Comparison of ENCODE assay signal across 8 cellular contexts in genomic region chr6:33297406-33297955, GRCh38. TPM values are rescaled to one million over a fixed set of nuclear protein-coding genes. Genes with fewer than 3 reads are reported as not detected.
DNase-seq lines count a peak whose midpoint lies in the region; ATAC-seq and TF ChIP-seq lines count a peak whose summit lies in the region.

No MANE protein-coding gene starts in this region.

- peak overlapping the region; percentile 97 for H3K27ac Mint-ChIP-seq in dendritic cell treated with granulocyte-macrophage colony-stimulating factor and Interleukin-4, amounts not matched to agents 40 ng/mL and 50 ng/mL, for 4 days

- H3K36me3 ChIP-seq in mucosa of descending colon (ENCODE audit: low read depth): no peaks in the 10 kb centered on the region
- H3K36me3 ChIP-seq in aorta (ENCODE audit: control insufficient read depth in 1 of 2, insufficient read depth in 2 of 2, low read length in 1 of 2): no peaks in the 10 kb centered on the region

- H3K4me3 ChIP-seq in GM12865 (ENCODE audit: low read depth, low read length) (peak overlapping the region; percentile 78), mucosa of descending colon (no peak overlapping the region), aorta (ENCODE audit: low read length in 2 of 2) (peak overlapping the region; percentile 66 to 75)

- DNase-seq in GM12865 (ENCODE audit: low read depth) (no peak), NCI-H510A (lab: John Stamatoyannopoulos, UW) (peak; percentile 57), mucosa of descending colon (peak; percentile 77 to 79 (median 78)), aorta (no peak), NCI-H128 (lab: John Stamatoyannopoulos, UW; ENCODE audit: unreplicated experiment) (no peak), NCI-H1436 treated with DMSO at 0.1 percent for 48 hours (lab: John Stamatoyannopoulos, UW) (no peak)

- no peaks in the 10 kb centered on the region for H3K27me3 ChIP-seq in aorta (ENCODE audit: control insufficient read depth in 1 of 2, insufficient read depth in 2 of 2, low read length in 1 of 2)

- H3K27ac ChIP-seq in aorta (ENCODE audit: low read depth in 1 of 2, low read length in 2 of 2): peak overlapping the region in 1 of 2 donors; percentile 34

- no peak for TF ChIP-seq CTCF in GM12865 (IDR thresholded peaks at IDR 0.05; ENCODE audit: insufficient read depth, low read depth, low read length, missing control alignments)
- no peak for TF ChIP-seq CTCF in mucosa of descending colon (IDR thresholded peaks at IDR 0.05)

- intact Hi-C loops in dendritic cell treated with granulocyte-macrophage colony-stimulating factor and Interleukin-4, amounts not matched to agents 40 ng/mL and 50 ng/mL, for 4 days (cut with micrococcal nuclease): no loop called here
- intact Hi-C loops in mucosa of descending colon (cut with DNase I, micrococcal nuclease) (no loop called here), aorta (cut with DNase I) (no loop called here)

- H3K4me1 ChIP-seq in mucosa of descending colon (ENCODE audit: low read depth) (peaks cover 17% of the 10 kb centered on the region), aorta (ENCODE audit: control insufficient read depth in 1 of 2, insufficient read depth in 2 of 2, low read length in 2 of 2) (no peaks in the 10 kb centered on the region)

- H3K27me3 Mint-ChIP-seq in dendritic cell treated with granulocyte-macrophage colony-stimulating factor and Interleukin-4, amounts not matched to agents 40 ng/mL and 50 ng/mL, for 4 days: no peaks in the 10 kb centered on the region

- H3K9me3 Mint-ChIP-seq in dendritic cell treated with granulocyte-macrophage colony-stimulating factor and Interleukin-4, amounts not matched to agents 40 ng/mL and 50 ng/mL, for 4 days: no peaks in the 10 kb centered on the region

- peak overlapping the region; percentile 99 for H3K4me3 Mint-ChIP-seq in dendritic cell treated with granulocyte-macrophage colony-stimulating factor and Interleukin-4, amounts not matched to agents 40 ng/mL and 50 ng/mL, for 4 days

- H3K9me3 ChIP-seq in mucosa of descending colon (no peaks in the 10 kb centered on the region), aorta (ENCODE audit: control insufficient read depth, low read length) (no peaks in the 10 kb centered on the region)

- ATAC-seq in mucosa of descending colon (peak; percentile 12), aorta (ENCODE audit: low FRiP score) (no peak), HG03039 (IDR thresholded peaks at IDR 0.05; ENCODE audit: unreplicated experiment) (no peak)

- peaks cover 76% of the 10 kb centered on the region for H3K4me1 Mint-ChIP-seq in dendritic cell treated with granulocyte-macrophage colony-stimulating factor and Interleukin-4, amounts not matched to agents 40 ng/mL and 50 ng/mL, for 4 days (ENCODE audit: low read depth)

- peaks cover 100% of the 10 kb centered on the region for H3K36me3 Mint-ChIP-seq in dendritic cell treated with granulocyte-macrophage colony-stimulating factor and Interleukin-4, amounts not matched to agents 40 ng/mL and 50 ng/mL, for 4 days (ENCODE audit: low read depth)

- 8 to 11% methylated on average over 15 to 16 of the region's 16 CpGs for WGBS in aorta, 2 donors

RNA-seq across cellular contexts. Expression of gene RGL2, which starts 1.3 kb away (rescaled TPM):
- total RNA-seq in mucosa of descending colon: 10 to 100 TPM; 26.4 to 64.6 (median 38.9) TPM
- 100 to 1,000 TPM in 1 of 2 donors, 10 to 100 TPM in 1; 71.5 to 107 TPM for total RNA-seq in aorta
- polyA plus RNA-seq in aorta: 100 to 1,000 TPM in 1 of 2 donors, 10 to 100 TPM in 1; 20.3 to 178 TPM

RNA-seq across cellular contexts. Expression of gene PFDN6, which starts 8.1 kb away (rescaled TPM):
- 10 to 100 TPM; 37.9 to 50.1 (median 40.2) TPM for total RNA-seq in mucosa of descending colon
- total RNA-seq in aorta: 10 to 100 TPM; 19.8 to 23.7 TPM
- polyA plus RNA-seq in aorta: 100 to 1,000 TPM in 1 of 2 donors, 10 to 100 TPM in 1; 71.4 to 114 TPM

RNA-seq across cellular contexts. Expression of gene WDR46, which starts 8.4 kb away (rescaled TPM):
- total RNA-seq in mucosa of descending colon (10 to 100 TPM; 25.5 to 37.9 (median 30.9) TPM), aorta (10 to 100 TPM; 40.6 TPM)
- 100 to 1,000 TPM in 1 of 2 donors, 10 to 100 TPM in 1; 24.5 to 143 TPM for polyA plus RNA-seq in aorta

RNA-seq across cellular contexts. Expression of gene TAPBP, which starts 16.4 kb away (rescaled TPM):
- 100 to 1,000 TPM; 179 to 321 (median 258) TPM for total RNA-seq in mucosa of descending colon
- 100 to 1,000 TPM in 1 of 2 donors, 10 to 100 TPM in 1; 73.9 to 113 TPM for total RNA-seq in aorta
- 10 to 100 TPM; 12.5 to 34.7 TPM for polyA plus RNA-seq in aorta

RNA-seq across cellular contexts. Expression of gene ZBTB22, which starts 20.1 kb away (rescaled TPM):
- total RNA-seq in mucosa of descending colon (10 to 100 TPM; 18.5 to 23.7 (median 20.1) TPM), aorta (10 to 100 TPM; 21.3 TPM)
- 10 to 100 TPM in 1 of 2 donors, 1 to 10 TPM in 1; 6.4 to 15.1 TPM for polyA plus RNA-seq in aorta

Comparison
In these comparisons a context has a peak if more than half of its experiments do, and no peak if none do; other contexts are left out.
1. DNase-seq: peak in NCI-H510A (single experiment) and mucosa of descending colon (3 of 3); none in GM12865 (single experiment), aorta (0 of 2), NCI-H128 (single experiment) and NCI-H1436 treated with DMSO at 0.1 percent for 48 hours (single experiment).